Comparison of ENCODE assay signal across 25 cellular contexts in the genomic region with DNA sequence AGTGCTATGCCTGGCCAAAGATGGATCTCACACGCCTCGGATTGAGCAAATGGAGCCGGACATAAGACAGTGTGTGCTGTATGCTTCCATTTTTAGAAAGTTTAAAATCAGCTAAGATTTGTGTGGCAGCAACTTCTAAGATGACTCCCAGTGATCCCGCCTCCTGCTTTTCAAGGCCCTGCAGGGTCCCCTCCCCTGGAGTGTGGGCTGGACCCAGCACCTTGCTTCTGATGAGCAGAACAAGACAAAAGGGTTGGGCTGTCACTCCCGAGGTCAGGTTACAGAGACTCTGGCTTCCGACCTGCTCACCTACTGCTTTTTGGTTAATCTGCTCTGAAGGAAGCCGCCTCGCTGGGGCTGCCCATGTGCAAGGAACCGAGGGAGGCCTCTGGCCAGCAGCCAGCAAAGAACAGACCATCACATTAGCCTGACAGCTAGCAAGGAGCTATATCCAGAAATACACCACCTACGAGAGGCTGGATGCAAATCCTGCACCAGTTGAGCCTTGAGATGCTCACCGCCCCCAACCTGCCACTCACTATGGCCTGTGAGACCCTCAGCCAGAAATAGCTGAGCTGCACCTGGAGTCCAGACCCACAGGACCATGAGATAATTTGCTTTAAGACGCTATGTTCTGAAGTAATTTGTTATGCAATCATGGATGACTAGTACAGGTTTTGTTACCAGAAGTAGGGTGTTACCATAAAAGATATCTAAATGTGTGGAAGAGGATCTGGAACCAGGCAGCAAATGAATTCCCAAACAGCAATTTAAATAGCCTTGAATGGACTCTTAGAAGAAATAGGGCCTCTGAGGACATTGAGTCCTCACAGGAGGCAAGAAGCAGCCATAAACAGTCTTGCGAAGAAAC. TPM values are rescaled to one million over a fixed set of nuclear protein-coding genes. Genes with fewer than 3 reads are reported as not detected.
A peak's percentile ranks its signal among the peaks of the same experiment; 100 is the strongest.
DNase-seq lines count a peak whose midpoint lies in the region; ATAC-seq and TF ChIP-seq lines count a peak whose summit lies in the region.
"Had no signal": no experiment of that assay in that cellular context is flagged by ENCODE, and none has a peak within 500 bp of the region (broad histone marks: within the 10 kb centered on the region; RNA-seq: fewer than 3 reads in every experiment).

No MANE protein-coding gene starts in this region.

- peaks cover 22 to 87% (median 80%) of the 10 kb centered on the region in 11 experiments for H3K36me3 ChIP-seq in BLaER1 treated with 17β-estradiol and CSF1 and Interleukin-3, amounts not matched to agents 10 nM and 100 nM
- H3K36me3 ChIP-seq in HUES6 (ENCODE audit: control insufficient read depth, insufficient read depth, low read length) (peaks cover 83% of the 10 kb centered on the region), body of pancreas (replicated peaks in 1 of 2; ENCODE audit: insufficient read depth in 1 of 2, low read depth in 2 of 2) (no peaks in the 10 kb centered on the region)
- H3K36me3 ChIP-seq: heart left ventricle, thoracic aorta had no signal

- TF ChIP-seq CTCF in glutamatergic neuron (IDR thresholded peaks at IDR 0.05; ENCODE audit: partially characterized antibody, unreplicated experiment) (no peak), body of pancreas (IDR thresholded peaks at IDR 0.05) (no peak)

- H3K4me3 ChIP-seq in BLaER1 treated with 17β-estradiol and CSF1 and Interleukin-3, amounts not matched to agents 10 nM and 100 nM, result no peak overlapping the region
- H3K4me3 ChIP-seq in HUES6 (ENCODE audit: low read depth, low read length) (no peak overlapping the region), body of pancreas (no peak overlapping the region)
- H3K4me3 ChIP-seq: GM12878, heart left ventricle, psoas muscle, thoracic aorta had no signal

- intact Hi-C loops in posterior cingulate gyrus (cut with DNase I) (no loop called here), body of pancreas (cut with DNase I) (no loop called here)

- 52 to 59% methylated on average over 7 to 13 of the region's 13 CpGs for WGBS in body of pancreas, 2 donors

- peak overlapping the region; percentile 52 for H3K27ac Mint-ChIP-seq in glutamatergic neuron (ENCODE audit: unreplicated experiment)
- H3K27ac Mint-ChIP-seq: activated naive CD8-positive, alpha-beta T cell treated with anti-CD3 and anti-CD28 coated beads, Interleukin-2, amount 50 U/mL, for 24 hours; memory B cell had no signal

- peaks cover 24% of the 10 kb centered on the region for H3K9me3 Mint-ChIP-seq in glutamatergic neuron (ENCODE audit: unreplicated experiment)
- H3K9me3 Mint-ChIP-seq: activated T-cell treated with anti-CD3 and anti-CD28 coated beads, Interleukin-2, amount 50 U/mL, for 4 hours had no signal

- peaks cover 29 to 55% (median 46%) of the 10 kb centered on the region in 10 experiments for H3K4me1 ChIP-seq in BLaER1 treated with 17β-estradiol and CSF1 and Interleukin-3, amounts not matched to agents 10 nM and 100 nM
- H3K4me1 ChIP-seq in HUES6 (ENCODE audit: control insufficient read depth, insufficient read depth, low read length) (0 out of 2 replicates have a peak, but pooled peaks cover 6% of the 10 kb centered on the region), body of pancreas (no peaks in the 10 kb centered on the region)
- H3K4me1 ChIP-seq: psoas muscle had no signal

- DNase-seq in glutamatergic neuron (no peak), posterior cingulate gyrus (peak in 6 of 10 donors; percentile 32 to 90 (median 60)), HUDEP-2 (lab: John Stamatoyannopoulos, UW; ENCODE audit: unreplicated experiment in 76 of 76) (no peak), body of pancreas (no peak)
- DNase-seq: ACHN; activated CD4-positive, alpha-beta T cell treated with anti-CD3 and anti-CD28 coated beads for 48 hours; activated gamma-delta T cell treated with Interleukin-2 at 50 U/mL for 16 hours; activated naive CD8-positive, alpha-beta T cell treated with anti-CD3 and anti-CD28 coated beads, Interleukin-2, amount 50 U/mL, for 24 hours; activated T-cell treated with anti-CD3 and anti-CD28 coated beads, Interleukin-2, amount 50 U/mL, for 4 hours; NCI-H146; NCI-H526; psoas muscle; stimulated activated CD4-positive, alpha-beta T cell treated with anti-CD3 and anti-CD28 coated beads, Interleukin-15, amount 100 ng/mL, for 24 hours; stimulated activated naive CD4-positive, alpha-beta T cell; SW 1271; T1000; WERI-Rb-1 had no signal

- H3K27me3 ChIP-seq in BLaER1 treated with 17β-estradiol and CSF1 and Interleukin-3, amounts not matched to agents 10 nM and 100 nM, result no peaks in the 10 kb centered on the region
- H3K27me3 ChIP-seq in HUES6 (ENCODE audit: control insufficient read depth, insufficient read depth, low read length) (no peaks in the 10 kb centered on the region), body of pancreas (no peaks in the 10 kb centered on the region)
- H3K27me3 ChIP-seq: heart left ventricle had no signal

- H3K36me3 Mint-ChIP-seq in glutamatergic neuron (ENCODE audit: unreplicated experiment), result peaks cover 10% of the 10 kb centered on the region
- H3K36me3 Mint-ChIP-seq: memory B cell had no signal

- TF ChIP-seq POLR2A in body of pancreas (IDR thresholded peaks at IDR 0.05), result no peak

- H3K4me1 Mint-ChIP-seq in glutamatergic neuron (ENCODE audit: low read depth, unreplicated experiment), result peaks cover 7% of the 10 kb centered on the region
- H3K4me1 Mint-ChIP-seq: activated naive CD8-positive, alpha-beta T cell treated with anti-CD3 and anti-CD28 coated beads, Interleukin-2, amount 50 U/mL, for 24 hours; memory B cell had no signal

- H3K9ac ChIP-seq in BLaER1 treated with 17β-estradiol and CSF1 and Interleukin-3, amounts not matched to agents 10 nM and 100 nM, result peak overlapping the region in 4 of 11 experiments; percentile 17 to 61 (median 30); a peak in 3 of 22 replicates
- H3K9ac ChIP-seq in HUES6 (ENCODE audit: low read length), result peak overlapping the region; percentile 26

- peak overlapping the region; percentile 35 to 88 (median 74); a peak in 21 of 22 replicates for H3K4me2 ChIP-seq in BLaER1 treated with 17β-estradiol and CSF1 and Interleukin-3, amounts not matched to agents 10 nM and 100 nM

- ATAC-seq in HG03159 (IDR thresholded peaks at IDR 0.05; ENCODE audit: unreplicated experiment) (no peak), body of pancreas (no peak)
- ATAC-seq: activated naive CD8-positive, alpha-beta T cell treated with anti-CD3 and anti-CD28 coated beads, Interleukin-2, amount 50 U/mL, for 24 hours; activated T-cell treated with anti-CD3 and anti-CD28 coated beads, Interleukin-2, amount 50 U/mL, for 4 hours; GM12878; psoas muscle had no signal

- peak overlapping the region in 3 of 11 experiments; percentile 14 to 65 (median 60); a peak in 3 of 22 replicates for H3K27ac ChIP-seq in BLaER1 treated with 17β-estradiol and CSF1 and Interleukin-3, amounts not matched to agents 10 nM and 100 nM
- H3K27ac ChIP-seq in HUES6 (ENCODE audit: low read depth, low read length) (no peak overlapping the region), body of pancreas (no peak overlapping the region)
- H3K27ac ChIP-seq: psoas muscle, thoracic aorta, WERI-Rb-1 had no signal

- peaks cover 0 to 14% (median 0%) of the 10 kb centered on the region in 11 experiments; a peak in 1 of 22 replicates for H3K9me3 ChIP-seq in BLaER1 treated with 17β-estradiol and CSF1 and Interleukin-3, amounts not matched to agents 10 nM and 100 nM (replicated peaks in 1 of 11)
- H3K9me3 ChIP-seq in HUES6 (ENCODE audit: control insufficient read depth, insufficient read depth, low read depth, low read length), result no peaks in the 10 kb centered on the region
- H3K9me3 ChIP-seq in body of pancreas, result no peaks in the 10 kb centered on the region
- H3K9me3 ChIP-seq: heart left ventricle, psoas muscle, thoracic aorta had no signal

- peaks cover 13% of the 10 kb centered on the region for H3K27me3 Mint-ChIP-seq in glutamatergic neuron (ENCODE audit: unreplicated experiment)

- no peak overlapping the region for H3K4me3 Mint-ChIP-seq in glutamatergic neuron (ENCODE audit: unreplicated experiment)
- H3K4me3 Mint-ChIP-seq: activated naive CD8-positive, alpha-beta T cell treated with anti-CD3 and anti-CD28 coated beads, Interleukin-2, amount 50 U/mL, for 24 hours; activated T-cell treated with anti-CD3 and anti-CD28 coated beads, Interleukin-2, amount 50 U/mL, for 4 hours; memory B cell had no signal

- peaks cover 0 to 30% (median 0%) of the 10 kb centered on the region in 11 experiments; a peak in 9 of 22 replicates for H4K20me1 ChIP-seq in BLaER1 treated with 17β-estradiol and CSF1 and Interleukin-3, amounts not matched to agents 10 nM and 100 nM

RNA-seq across cellular contexts. Expression of a gene that starts 47.6 kb away (rescaled TPM):
- total RNA-seq in glutamatergic neuron (ENCODE audit: unreplicated experiment) (947 TPM), body of pancreas (1 to 10 TPM; 1.3 to 1.6 TPM)
- total RNA-seq: activated CD8-positive, alpha-beta memory T cell treated with anti-CD3 and anti-CD28 coated beads for 36 hours had no signal

Comparison
In these comparisons a context has a peak if more than half of its experiments do, and no peak if none do; other contexts are left out.
1. DNase-seq: peak in posterior cingulate gyrus (6 of 10); none in glutamatergic neuron (single experiment), HUDEP-2 (0 of 76) and body of pancreas (0 of 4).
2. RNA of a gene that starts 47.6 kb away (total RNA-seq): 947 TPM in glutamatergic neuron (single experiment); 1.3 to 1.6 TPM in body of pancreas; every median in the first group is over 100 times any median in the second.